8 cellular contexts compared by ENCODE assay signal in the genomic region with DNA sequence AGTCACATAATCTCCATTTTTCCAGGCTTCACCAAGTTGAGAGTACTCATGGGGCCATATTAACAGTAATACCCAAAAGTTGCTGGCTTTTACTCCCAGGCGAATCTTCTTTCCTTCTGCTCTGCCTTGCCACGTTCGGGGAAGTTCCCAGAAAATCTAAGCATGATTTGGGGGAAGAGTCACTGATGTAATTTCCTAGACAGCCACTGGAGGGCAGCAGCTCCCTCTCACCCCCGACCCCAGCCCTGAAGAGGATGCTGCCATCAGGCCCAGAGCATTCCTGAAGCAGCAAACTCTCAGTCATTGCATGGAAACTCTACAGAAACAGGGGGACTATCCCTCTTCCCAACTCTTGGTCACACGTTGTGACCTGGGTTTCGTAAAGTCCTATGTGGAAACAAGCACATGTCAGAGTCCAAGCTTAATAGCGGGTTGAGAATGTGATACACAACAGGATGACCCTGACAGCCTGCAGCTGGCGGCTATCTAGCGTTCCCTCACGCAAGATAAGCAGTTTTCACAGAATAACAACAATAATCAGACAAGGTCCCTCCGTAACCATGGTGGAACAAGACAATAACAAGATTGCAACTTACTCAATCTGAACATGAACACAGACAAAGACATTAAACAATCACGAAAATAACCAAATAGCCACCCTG. TPM values are rescaled to one million over a fixed set of nuclear protein-coding genes. Genes with fewer than 3 reads are reported as not detected.
DNase-seq lines count a peak whose midpoint lies in the region; ATAC-seq and TF ChIP-seq lines count a peak whose summit lies in the region.

No MANE protein-coding gene starts in this region.

- H3K27ac ChIP-seq in OCI-LY7 (ENCODE audit: low read depth, low read length, poor library complexity, severe bottlenecking) (no peak overlapping the region), stomach (peak overlapping the region in 1 of 5 donors; percentile 61)

- no peaks in the 10 kb centered on the region for H3K9me2 ChIP-seq in OCI-LY7 (ENCODE audit: insufficient read depth, low read length)

- H2AFZ ChIP-seq in OCI-LY7 (ENCODE audit: low read length): peak overlapping the region; percentile 5; the same call in 1 of the 2 replicates

- 33 to 45% (median 41%) methylated on average over 12 of the region's 12 CpGs for WGBS in stomach, 5 donors

- no peak overlapping the region for H3K4me3 Mint-ChIP-seq in natural killer cell treated with Interleukin-12 subunit alpha and Interleukin-12 subunit beta and Interleukin-15 and Interleukin-18, amount 100 ng/mL, for 72 hours

- peaks cover 6 to 7% of the 10 kb centered on the region in 2 donors for H3K4me1 Mint-ChIP-seq in natural killer cell treated with Interleukin-12 subunit alpha and Interleukin-12 subunit beta and Interleukin-15 and Interleukin-18, amount 100 ng/mL, for 72 hours (ENCODE audit: low read depth in 2 of 2)

- no TSS peak for BruUV-seq in OCI-LY7 (replicated peaks; lab: Mats Ljungman, UMichigan)

- H3K27me3 Mint-ChIP-seq in natural killer cell treated with Interleukin-12 subunit alpha and Interleukin-12 subunit beta and Interleukin-15 and Interleukin-18, amount 100 ng/mL, for 72 hours: peaks cover 16 to 28% of the 10 kb centered on the region in 2 donors

- H3K4me3 ChIP-seq in BJ (ENCODE audit: low read depth, low read length) (no peak overlapping the region), OCI-LY7 (ENCODE audit: low read depth, low read length, poor library complexity, severe bottlenecking) (no peak overlapping the region), stomach (no peak overlapping the region)

- H4K20me1 ChIP-seq in OCI-LY7 (ENCODE audit: insufficient read depth, low read length): no peaks in the 10 kb centered on the region

- H3K4me1 ChIP-seq in OCI-LY7 (ENCODE audit: insufficient read depth, low read length, poor library complexity, severe bottlenecking): no peaks in the 10 kb centered on the region
- peaks cover 6 to 13% (median 7%) of the 10 kb centered on the region in 4 donors for H3K4me1 ChIP-seq in stomach

- H3K36me3 ChIP-seq in BJ (ENCODE audit: control insufficient read depth, insufficient read depth, low read length): no peaks in the 10 kb centered on the region
- H3K36me3 ChIP-seq in OCI-LY7 (ENCODE audit: insufficient read depth, low read length): no peaks in the 10 kb centered on the region
- H3K36me3 ChIP-seq in stomach: no peaks in the 10 kb centered on the region

- intact Hi-C loops in OCI-LY7 (cut with micrococcal nuclease; ENCODE audit: unreplicated experiment) (loop anchor here (5.0 kb wide), 2 partner anchors 209 to 226 kb away; no protein-coding TSS in a partner anchor), stomach (cut with DNase I; ENCODE audit: low total_unique reads) (no loop called here)

- DNase-seq in BJ (ENCODE audit: low read depth): no peak
- DNase-seq in HCEC 1CT: peak; percentile 47
- peak; percentile 60 for DNase-seq in OCI-LY7 (ENCODE audit: low spot score)
- DNase-seq in activated T-cell treated with anti-CD3 and anti-CD28 coated beads for 24 hours (ENCODE audit: low read depth): peak; percentile 49
- DNase-seq in natural killer cell treated with Interleukin-12 subunit alpha and Interleukin-12 subunit beta and Interleukin-15 and Interleukin-18, amount 100 ng/mL, for 72 hours (ENCODE audit: low spot score): peak; percentile 64
- DNase-seq in stomach: peak; percentile 58

- H3K9me3 Mint-ChIP-seq in natural killer cell treated with Interleukin-12 subunit alpha and Interleukin-12 subunit beta and Interleukin-15 and Interleukin-18, amount 100 ng/mL, for 72 hours: no peaks in the 10 kb centered on the region

- POLR2A ChIA-PET in BJ (lab: Charles Lee) (no interaction called here), OCI-LY7 (lab: Charles Lee) (no interaction called here)

- H3K79me2 ChIP-seq in OCI-LY7 (ENCODE audit: insufficient read depth, low read depth, low read length): no peaks in the 10 kb centered on the region

- ATAC-seq in esophagus mucosa (peak; percentile 72), GM19463 (IDR thresholded peaks at IDR 0.05; ENCODE audit: unreplicated experiment) (no peak)
- ATAC-seq in natural killer cell treated with Interleukin-12 subunit alpha and Interleukin-12 subunit beta and Interleukin-15 and Interleukin-18, amount 100 ng/mL, for 72 hours: peak; percentile 65 to 70

- TF ChIP-seq POLR2A in stomach (IDR thresholded peaks at IDR 0.05): no peak

- H3K36me3 Mint-ChIP-seq in natural killer cell treated with Interleukin-12 subunit alpha and Interleukin-12 subunit beta and Interleukin-15 and Interleukin-18, amount 100 ng/mL, for 72 hours: no peaks in the 10 kb centered on the region

- H3K9me3 ChIP-seq in OCI-LY7 (ENCODE audit: low read length): no peaks in the 10 kb centered on the region
- H3K9me3 ChIP-seq in stomach: no peaks in the 10 kb centered on the region

- no peak overlapping the region for H3K27ac Mint-ChIP-seq in natural killer cell treated with Interleukin-12 subunit alpha and Interleukin-12 subunit beta and Interleukin-15 and Interleukin-18, amount 100 ng/mL, for 72 hours

- TF ChIP-seq CTCF in BJ (IDR thresholded peaks at IDR 0.05; ENCODE audit: insufficient read depth, low read depth, low read length) (peak; percentile 89), OCI-LY7 (conservative IDR thresholded peaks at IDR 0.05; ENCODE audit: low read length) (peak; percentile 95), stomach (IDR thresholded peaks at IDR 0.05) (peak in 5 of 7 experiments; percentile 67 to 91 (median 80))

- no peak for TF ChIP-seq EP300 in stomach (IDR thresholded peaks at IDR 0.05)

- H3K4me2 ChIP-seq in OCI-LY7 (ENCODE audit: low read length): peak overlapping the region; percentile 3; the same call in 1 of the 2 replicates

- CTCF ChIA-PET in BJ (lab: Yijun Ruan, JAX) (interaction anchor here (0.7 to 2.9 kb wide), 23 partner anchors 9 to 1309 kb away, joined by 3 to 27 read pairs (median 4); no protein-coding TSS in a partner anchor), OCI-LY7 (lab: Charles Lee; ENCODE audit: unreplicated experiment) (no interaction called here)

- H3K27me3 ChIP-seq in BJ (ENCODE audit: control insufficient read depth, insufficient read depth, low read length): peaks cover 2% of the 10 kb centered on the region; the same call in 1 of the 2 replicates
- H3K27me3 ChIP-seq in stomach: no peaks in the 10 kb centered on the region

RNA-seq across cellular contexts. Expression of gene DHX40, which starts 43.8 kb away (rescaled TPM):
- polyA plus RNA-seq in BJ (2011; rRNA removed) (19.0 and 37.7 TPM in 2 replicates), stomach (10 to 100 TPM; 14.0 to 30.5 (median 16.6) TPM)
- 13.7 and 14.0 TPM in 2 replicates for polyA minus RNA-seq in BJ (2011; rRNA and poly(A)+ RNA removed)
- total RNA-seq in OCI-LY7 (2014; rRNA removed; shearing (Covaris generic)): 28.6 and 31.4 TPM in 2 replicates
- total RNA-seq in OCI-LY7 (2022) (32.8 and 33.2 TPM in 2 replicates), esophagus mucosa (12.7 TPM), stomach (100 to 1,000 TPM in 1 of 5 donors, 10 to 100 TPM in 4; 18.7 to 109 (median 23.5) TPM)
- 10 to 100 TPM; 13.3 to 16.5 TPM for total RNA-seq in natural killer cell treated with Interleukin-12 subunit alpha and Interleukin-12 subunit beta and Interleukin-15 and Interleukin-18, amount 100 ng/mL, for 72 hours
